Comparison of ENCODE assay signal across 26 cellular contexts in the genomic region with DNA sequence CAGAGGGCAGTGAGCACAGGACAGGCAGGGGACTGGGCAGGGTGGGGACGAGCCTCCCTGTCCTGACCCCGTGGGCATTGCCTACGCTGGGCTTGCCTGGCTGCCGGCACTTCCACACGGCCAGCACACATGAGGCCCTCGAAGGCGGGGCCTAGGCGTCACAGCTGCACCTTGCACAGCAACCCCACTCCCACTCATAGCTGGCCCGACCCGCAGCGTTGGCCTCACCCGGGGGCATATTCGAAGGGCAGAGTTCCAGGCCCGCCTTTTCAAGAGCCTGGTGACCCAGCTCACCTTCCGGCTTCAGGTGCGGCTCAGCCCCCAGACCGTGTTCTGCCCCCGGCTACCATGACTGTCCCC. TPM values are rescaled to one million over a fixed set of nuclear protein-coding genes. Genes with fewer than 3 reads are reported as not detected.
"Had no signal": no experiment of that assay in that cellular context is flagged by ENCODE, and none has a peak within 500 bp of the region (broad histone marks: within the 10 kb centered on the region; RNA-seq: fewer than 3 reads in every experiment).

No MANE protein-coding gene starts in this region.

- H3K9me3 ChIP-seq: adrenal gland, esophagus squamous epithelium, heart right ventricle, stomach, upper lobe of right lung had no signal

- H3K27me3 Mint-ChIP-seq: activated CD8-positive, alpha-beta T cell treated with anti-CD3 and anti-CD28 coated beads for 36 hours; activated T-cell treated with anti-CD3 and anti-CD28 coated beads, Interleukin-2, amount 50 U/mL, for 24 hours; progenitor cell of endocrine pancreas had no signal

- H3K27ac ChIP-seq: adrenal gland, esophagus squamous epithelium, heart right ventricle, skin epidermis, stomach, upper lobe of right lung had no signal

- ATAC-seq: activated CD8-positive, alpha-beta T cell treated with anti-CD3 and anti-CD28 coated beads for 36 hours; activated naive CD4-positive, alpha-beta T cell treated with anti-CD3 and anti-CD28 coated beads, Interleukin-2, amount 50 U/mL, for 72 hours; stimulated activated effector memory CD8-positive, alpha-beta T cell treated with anti-CD3 and anti-CD28 coated beads, Interleukin-12 subunit alpha, Interleukin-12 subunit beta, amount 100 ng/mL, for 72 hours; upper lobe of right lung had no signal

- H3K27me3 ChIP-seq: adrenal gland, esophagus squamous epithelium, heart right ventricle, stomach, upper lobe of right lung had no signal

- H3K4me1 ChIP-seq: adrenal gland, esophagus squamous epithelium, heart right ventricle, stomach, upper lobe of right lung had no signal

- H3K4me3 ChIP-seq: adrenal gland, esophagus squamous epithelium, heart right ventricle, skin epidermis, stomach, upper lobe of right lung had no signal

- H3K36me3 ChIP-seq: adrenal gland, heart right ventricle, upper lobe of right lung had no signal

- DNase-seq: activated CD4-positive, alpha-beta T cell treated with anti-CD3 and anti-CD28 coated beads for 48 hours; activated CD4-positive, CD25-positive, alpha-beta regulatory T cell; activated CD8-positive, alpha-beta T cell treated with anti-CD3 and anti-CD28 coated beads for 36 hours; effector memory CD4-positive, alpha-beta T cell; esophagus squamous epithelium; heart right ventricle; mammary epithelial cell; stimulated activated CD4-positive, alpha-beta T cell treated with anti-CD3 and anti-CD28 coated beads, Interleukin-4, amount 100 ng/mL, for 1 hour; stomach; T-helper 1 cell; T-helper 9 cell; upper lobe of right lung had no signal

- H3K27ac Mint-ChIP-seq: activated CD8-positive, alpha-beta T cell treated with anti-CD3 and anti-CD28 coated beads for 36 hours; activated naive CD4-positive, alpha-beta T cell treated with anti-CD3 and anti-CD28 coated beads, Interleukin-2, amount 50 U/mL, for 72 hours; activated T-cell treated with anti-CD3 and anti-CD28 coated beads, Interleukin-2, amount 50 U/mL, for 24 hours; dendritic cell treated with granulocyte-macrophage colony-stimulating factor and Interleukin-4, amounts not matched to agents 40 ng/mL and 50 ng/mL, for 4 days; progenitor cell of endocrine pancreas; stimulated activated effector memory CD8-positive, alpha-beta T cell treated with anti-CD3 and anti-CD28 coated beads, Interleukin-12 subunit alpha, Interleukin-12 subunit beta, amount 100 ng/mL, for 72 hours had no signal

- H3K4me3 Mint-ChIP-seq: activated CD8-positive, alpha-beta T cell treated with anti-CD3 and anti-CD28 coated beads for 36 hours; activated T-cell treated with anti-CD3 and anti-CD28 coated beads, Interleukin-2, amount 50 U/mL, for 24 hours; dendritic cell treated with granulocyte-macrophage colony-stimulating factor and Interleukin-4, amounts not matched to agents 40 ng/mL and 50 ng/mL, for 4 days; neural crest cell; stimulated activated effector memory CD8-positive, alpha-beta T cell treated with anti-CD3 and anti-CD28 coated beads, Interleukin-12 subunit alpha, Interleukin-12 subunit beta, amount 100 ng/mL, for 72 hours had no signal

- H3K36me3 Mint-ChIP-seq: activated naive CD4-positive, alpha-beta T cell treated with anti-CD3 and anti-CD28 coated beads, Interleukin-2, amount 50 U/mL, for 72 hours had no signal

- H3K4me1 Mint-ChIP-seq: neural crest cell had no signal

- H3K9me3 Mint-ChIP-seq: activated CD8-positive, alpha-beta T cell treated with anti-CD3 and anti-CD28 coated beads for 36 hours; activated naive CD4-positive, alpha-beta T cell treated with anti-CD3 and anti-CD28 coated beads, Interleukin-2, amount 50 U/mL, for 72 hours; activated T-cell treated with anti-CD3 and anti-CD28 coated beads, Interleukin-2, amount 50 U/mL, for 24 hours; dendritic cell treated with granulocyte-macrophage colony-stimulating factor and Interleukin-4, amounts not matched to agents 40 ng/mL and 50 ng/mL, for 4 days; neural crest cell had no signal

RNA-seq across cellular contexts. Expression of a gene that starts 16.9 kb away (rescaled TPM):
- total RNA-seq: activated CD8-positive, alpha-beta T cell treated with anti-CD3 and anti-CD28 coated beads for 36 hours; adrenal gland; bronchial epithelial cell; cerebellum; endothelial cell of umbilical vein; esophagus squamous epithelium; mammary epithelial cell; myocyte; neural crest cell; osteoblast; progenitor cell of endocrine pancreas; temporal lobe; upper lobe of right lung had no signal

RNA-seq across cellular contexts. Expression of a gene that starts 19.0 kb away (rescaled TPM):
- total RNA-seq: activated CD8-positive, alpha-beta T cell treated with anti-CD3 and anti-CD28 coated beads for 36 hours; activated naive CD4-positive, alpha-beta T cell treated with anti-CD3 and anti-CD28 coated beads, Interleukin-2, amount 50 U/mL, for 72 hours; endothelial cell of umbilical vein; mammary epithelial cell; osteoblast had no signal

RNA-seq across cellular contexts. Expression of a gene that starts 36.0 kb away (rescaled TPM):
- total RNA-seq: activated naive CD4-positive, alpha-beta T cell treated with anti-CD3 and anti-CD28 coated beads, Interleukin-2, amount 50 U/mL, for 72 hours; bronchial epithelial cell; endothelial cell of umbilical vein; esophagus squamous epithelium; mammary epithelial cell; myocyte; stomach had no signal
